Comparison of ENCODE assay signal across 17 cellular contexts in the genomic region with DNA sequence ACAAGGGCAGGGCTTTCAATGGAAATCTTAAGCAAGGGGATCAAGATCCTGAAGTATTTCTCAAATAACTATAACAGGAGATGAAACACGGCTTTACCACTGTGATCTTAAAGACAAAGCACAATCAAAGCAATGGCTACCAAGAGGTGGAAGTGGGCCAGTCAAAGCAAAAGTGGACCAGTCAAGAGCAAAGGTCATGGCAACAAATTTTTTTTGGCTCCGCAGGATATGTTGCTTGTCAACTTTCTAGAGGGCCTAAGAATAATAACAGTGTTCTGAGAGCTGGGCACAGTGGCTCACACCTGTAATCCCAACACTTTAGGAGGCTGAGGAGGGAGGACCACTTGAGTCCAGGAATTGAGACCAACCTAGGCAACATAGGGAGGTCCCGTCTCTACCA. TPM values are rescaled to one million over a fixed set of nuclear protein-coding genes. Genes with fewer than 3 reads are reported as not detected.
A peak's percentile ranks its signal among the peaks of the same experiment; 100 is the strongest.
DNase-seq lines count a peak whose midpoint lies in the region; ATAC-seq, FAIRE-seq and TF ChIP-seq lines count a peak whose summit lies in the region.
"Had no signal": no experiment of that assay in that cellular context is flagged by ENCODE, and none has a peak within 500 bp of the region (broad histone marks: within the 10 kb centered on the region; RNA-seq: fewer than 3 reads in every experiment).

No MANE protein-coding gene starts in this region.

- in situ Hi-C loops in GM12878 (cut with MboI) = no loop called here

- BruUV-seq in GM12878 (replicated peaks; lab: Mats Ljungman, UMichigan) (no TSS peak), endothelial cell of umbilical vein (replicated peaks; lab: Mats Ljungman, UMichigan) (no TSS peak)

- ATAC-seq in GM12878 (no peak), HG03378 (IDR thresholded peaks at IDR 0.05; ENCODE audit: unreplicated experiment) (no peak)
- ATAC-seq: GM23338, HCT116 had no signal

- H3K79me2 ChIP-seq in GM12878 (ENCODE audit: control insufficient read depth, insufficient read depth, low read length) (peaks cover 57% of the 10 kb centered on the region), endothelial cell of umbilical vein (ENCODE audit: control insufficient read depth, insufficient read depth, low read length) (peaks cover 11% of the 10 kb centered on the region)

- H3K9me3 ChIP-seq in GM12878 (replicated peaks; ENCODE audit: control insufficient read depth, insufficient read depth, low read length) (no peaks in the 10 kb centered on the region; the same call in 2 of the 3 replicates), endothelial cell of umbilical vein (replicated peaks; ENCODE audit: control insufficient read depth, insufficient read depth, low read length) (no peaks in the 10 kb centered on the region), liver (ENCODE audit: control insufficient read depth in 4 of 4, low read length in 3 of 4) (no peaks in the 10 kb centered on the region), SJCRH30 (replicated peaks) (no peaks in the 10 kb centered on the region)

- H3K9ac ChIP-seq in GM12878 (ENCODE audit: control insufficient read depth, insufficient read depth, low read length) (no peak overlapping the region), endothelial cell of umbilical vein (replicated peaks; ENCODE audit: extremely low read depth, insufficient read depth, low read length) (no peak overlapping the region), liver (ENCODE audit: low read depth in 1 of 2, low read length in 2 of 2) (no peak overlapping the region)

- H2AFZ ChIP-seq in GM12878 (ENCODE audit: control insufficient read depth, low read depth, low read length) (no peak overlapping the region), endothelial cell of umbilical vein (ENCODE audit: low read depth, low read length) (no peak overlapping the region)
- H2AFZ ChIP-seq: GM23338 had no signal

- TF ChIP-seq POLR2A in GM12878 (IDR thresholded peaks at IDR 0.05; ENCODE audit: low read depth, low read length) = no peak
- no peak for TF ChIP-seq POLR2A in endothelial cell of umbilical vein (IDR thresholded peaks at IDR 0.05; ENCODE audit: low read depth, low read length)

- intact Hi-C loops in GM12878 (cut with micrococcal nuclease; ENCODE audit: unreplicated experiment) (no loop called here), endothelial cell of umbilical vein (cut with micrococcal nuclease) (no loop called here)

- DNase-seq in GM12878 (ENCODE audit: low read depth, low spot score) = no peak
- no peak for DNase-seq in endothelial cell of umbilical vein (ENCODE audit: low read depth, low spot score)
- DNase-seq in SJCRH30 = no peak
- no peak for DNase-seq in EL
- DNase-seq: C1 segment of cervical spinal cord; Calu3; CD4-positive, alpha-beta memory T cell; COR-L47; DMS53; DMS79 treated with DMSO at 0.1 percent for 48 hours; H9 had no signal

- H3K27me3 ChIP-seq in GM12878 (replicated peaks in 1 of 2; ENCODE audit: control insufficient read depth in 2 of 2, insufficient read depth in 2 of 2, low read length in 1 of 2) (no peaks in the 10 kb centered on the region), endothelial cell of umbilical vein (ENCODE audit: control insufficient read depth in 2 of 2, insufficient read depth in 2 of 2, low read length in 2 of 2) (no peaks in the 10 kb centered on the region), liver (ENCODE audit: control insufficient read depth in 4 of 4, insufficient read depth in 4 of 4, low read length in 3 of 4) (no peaks in the 10 kb centered on the region), SJCRH30 (no peaks in the 10 kb centered on the region)

- no peaks in the 10 kb centered on the region for H4K20me1 ChIP-seq in GM12878 (ENCODE audit: control insufficient read depth, insufficient read depth)
- H4K20me1 ChIP-seq in endothelial cell of umbilical vein (replicated peaks; ENCODE audit: control insufficient read depth, extremely low read depth, insufficient read depth, low read length) = peaks cover 3% of the 10 kb centered on the region

- H3K36me3 ChIP-seq in GM12878 (ENCODE audit: control insufficient read depth in 2 of 2, insufficient read depth in 2 of 2, low read length in 1 of 2) = peaks cover 8 to 16% of the 10 kb centered on the region in 2 experiments
- peaks cover 0 to 2% of the 10 kb centered on the region in 2 experiments for H3K36me3 ChIP-seq in endothelial cell of umbilical vein (ENCODE audit: control insufficient read depth in 2 of 2, extremely low read depth in 1 of 2, insufficient read depth in 2 of 2, low read length in 2 of 2)
- H3K36me3 ChIP-seq in liver (ENCODE audit: control insufficient read depth in 4 of 4, insufficient read depth in 3 of 4, low read depth in 1 of 4, low read length in 3 of 4) = peaks cover 4 to 16% (median 8%) of the 10 kb centered on the region in 4 donors
- peaks cover 6% of the 10 kb centered on the region for H3K36me3 ChIP-seq in SJCRH30

- dilution Hi-C loops in endothelial cell of umbilical vein (cut with MboI; ENCODE audit: extremely low pct_ligation_motif_present, low sequenced_read_pairs) = no loop called here

- H3K27ac ChIP-seq in GM12878 (ENCODE audit: control insufficient read depth, insufficient read depth) = no peak overlapping the region
- no peak overlapping the region for H3K27ac ChIP-seq in endothelial cell of umbilical vein (ENCODE audit: insufficient read depth, low read depth, low read length)
- H3K27ac ChIP-seq in liver (ENCODE audit: low read depth in 1 of 2, low read length in 2 of 2) = no peak overlapping the region
- H3K27ac ChIP-seq in SJCRH30 = no peak overlapping the region

- 35% methylated on average over 3 of the region's 3 CpGs for WGBS in GM12878 (ENCODE audit: insufficient coverage, insufficient replicate concordance, low lambda C conversion rate, missing lambda C conversion rate)
- WGBS in liver = 75% methylated on average over 3 of the region's 3 CpGs

- H3K4me1 ChIP-seq in GM12878 (ENCODE audit: control insufficient read depth, insufficient read depth, low read length) (peaks cover 39% of the 10 kb centered on the region), endothelial cell of umbilical vein (ENCODE audit: control insufficient read depth, extremely low read depth, insufficient read depth, low read length) (peaks cover 5% of the 10 kb centered on the region), liver (ENCODE audit: control insufficient read depth in 4 of 4, insufficient read depth in 4 of 4, low read length in 3 of 4) (peaks cover 3 to 16% (median 12%) of the 10 kb centered on the region in 4 donors), SJCRH30 (peaks cover 25% of the 10 kb centered on the region)

- H3K4me2 ChIP-seq in GM12878 (ENCODE audit: control insufficient read depth, insufficient read depth) (no peak overlapping the region), endothelial cell of umbilical vein (ENCODE audit: insufficient read depth, low read length) (no peak overlapping the region)
- H3K4me2 ChIP-seq: GM23338 had no signal

- no peak for TF ChIP-seq EP300 in GM12878 (IDR thresholded peaks at IDR 0.05; ENCODE audit: borderline replicate concordance in 1 of 2, control insufficient read depth in 1 of 2, low read depth in 2 of 2, low read length in 2 of 2)

- POLR2A ChIA-PET in GM12878 (lab: Charles Lee) (interaction anchor here (0.6 to 11.0 kb wide), 7 partner anchors 8 to 1987 kb away, joined by 5 to 246 read pairs (median 12); no protein-coding TSS in a partner anchor), endothelial cell of umbilical vein (lab: Charles Lee) (no interaction called here)

- FAIRE-seq in GM12878 (lab: Jason Lieb, UNC) (no peak), endothelial cell of umbilical vein (lab: Jason Lieb, UNC) (peak; percentile 58)
- FAIRE-seq: G401.6, GM19239 had no signal

- TF ChIP-seq RAD21 in GM12878 (IDR thresholded peaks at IDR 0.05; ENCODE audit: insufficient read depth, low read depth, low read length) = no peak
- TF ChIP-seq RAD21 in liver (IDR thresholded peaks at IDR 0.05) = no peak

- RAD21 ChIA-PET in GM12878 (lab: Charles Lee; ENCODE audit: unreplicated experiment) = interaction anchor here (0.6 to 11.8 kb wide), 4 partner anchors 9 to 256 kb away, joined by 3 to 239 read pairs (median 3); no protein-coding TSS in a partner anchor

- SMC1A ChIA-PET in GM12878 (lab: Charles Lee; ENCODE audit: uncharacterized antibody, unreplicated experiment) = interaction anchor here (3.2 to 11.9 kb wide), 4 partner anchors 7 to 54 kb away, joined by 10 to 251 read pairs (median 143); a partner anchor contains a TSS

- H3K9me1 ChIP-seq in endothelial cell of umbilical vein (replicated peaks; ENCODE audit: control insufficient read depth, extremely low read depth, insufficient read depth, low read length) = no peaks in the 10 kb centered on the region

- H3K4me3 ChIP-seq in GM12878 (no peak overlapping the region), endothelial cell of umbilical vein (replicated peaks in 1 of 3; ENCODE audit: insufficient read depth in 1 of 3, low read depth in 1 of 3, low read length in 3 of 3) (no peak overlapping the region), liver (ENCODE audit: low read depth in 1 of 3, low read length in 3 of 3) (no peak overlapping the region), SJCRH30 (no peak overlapping the region)
- H3K4me3 ChIP-seq: GM23338 had no signal

- TF ChIP-seq CTCF in GM12878 (IDR thresholded peaks at IDR 0.05 in 2 of 3, conservative IDR thresholded peaks at IDR 0.05 in 1 of 3; ENCODE audit: control insufficient read depth in 2 of 3, extremely low read depth in 1 of 3, insufficient read depth in 1 of 3, low read depth in 3 of 3, low read length in 3 of 3) (no peak), endothelial cell of umbilical vein (IDR thresholded peaks at IDR 0.05; ENCODE audit: extremely low read depth in 1 of 2, insufficient read depth in 1 of 2, low read depth in 1 of 2, low read length in 2 of 2) (no peak), liver (IDR thresholded peaks at IDR 0.05; ENCODE audit: low read depth, low read length, missing input control) (no peak)

- CTCF ChIA-PET in GM12878 (lab: Yijun Ruan, JAX) (interaction anchor here (1.0 to 11.0 kb wide), 2 partner anchors 9 to 13 kb away, joined by 4 to 131 read pairs; no protein-coding TSS in a partner anchor), endothelial cell of umbilical vein (lab: Charles Lee) (interaction anchor here (1.8 kb wide), 1 partner anchor 15 kb away, joined by 4 read pairs; no protein-coding TSS in a partner anchor)

RNA-seq across cellular contexts. Expression of a gene that starts 54.1 kb away (rescaled TPM):
- total RNA-seq in GM12878 (2013; cell fraction: nucleolus; rRNA removed) = 62.6 and 68.7 TPM in 2 replicates
- total RNA-seq in GM12878 (2014; rRNA removed) = 45.5 and 47.0 TPM in 2 replicates
- 55.5 and 56.2 TPM in 2 replicates for total RNA-seq in GM12878 (2014; rRNA removed; fragmentation: Illumina TruSeq; extraction: Trizol)
- 83.9 and 85.0 TPM in 2 replicates for total RNA-seq in GM12878 (2021)
- 59.5 TPM for polyA plus RNA-seq in GM12878 (2011; ENCODE audit: low read depth)
- polyA plus RNA-seq in GM12878 (2011; rRNA removed) = 82.3 and 114 TPM in 2 replicates
- 72.5 and 86.5 TPM in 2 replicates for polyA plus RNA-seq in GM12878 (2011; cell fraction: cytosol; rRNA removed)
- 31.9 and 38.5 TPM in 2 replicates for polyA plus RNA-seq in GM12878 (2011; cell fraction: nucleus; rRNA removed)
- 76.8 and 76.9 TPM in 2 replicates for polyA plus RNA-seq in GM12878 (2012)
- polyA plus RNA-seq in GM12878 (2014; fragmentation: Illumina TruSeq; extraction: Trizol) = 69.6 and 79.9 TPM in 2 replicates
- 10 to 100 TPM; 21.0 to 27.2 TPM for polyA plus RNA-seq in GM12878 (2014; fragmentation: Nextera tagmentation; extraction: Ambion mirVana)
- 48.2 and 52.4 TPM in 2 replicates for polyA plus RNA-seq in GM12878 (2014; rRNA removed)
- 10 to 100 TPM; 30.2 to 34.1 TPM for polyA plus RNA-seq in GM12878 (2016; fragmentation: Nextera tagmentation; extraction: Ambion mirVana)
- 137 and 147 TPM in 2 replicates for polyA minus RNA-seq in GM12878 (2011; rRNA and poly(A)+ RNA removed)
- polyA minus RNA-seq in GM12878 (2011; cell fraction: cytosol; rRNA and poly(A)+ RNA removed) = 47.6 and 51.2 TPM in 2 replicates
- 22.5 and 34.1 TPM in 2 replicates for polyA minus RNA-seq in GM12878 (2011; cell fraction: nucleus; rRNA and poly(A)+ RNA removed)
- 47.0 and 48.9 TPM in 2 replicates for total RNA-seq in endothelial cell of umbilical vein
- 27.7 and 30.5 TPM in 2 replicates for polyA plus RNA-seq in endothelial cell of umbilical vein
- polyA plus RNA-seq in endothelial cell of umbilical vein (2011; cell fraction: cytosol; rRNA removed) = 31.7 and 35.6 TPM in 2 replicates
- polyA plus RNA-seq in endothelial cell of umbilical vein (2011; cell fraction: nucleus; rRNA removed) = 21.1 and 24.0 TPM in 2 replicates
- 33.9 and 43.8 TPM in 2 replicates for polyA plus RNA-seq in endothelial cell of umbilical vein (2012)
- polyA minus RNA-seq in endothelial cell of umbilical vein = 63.7 and 70.8 TPM in 2 replicates
- 56.3 TPM for polyA minus RNA-seq in endothelial cell of umbilical vein (2011; cell fraction: cytosol; rRNA and poly(A)+ RNA removed)
- 15.7 and 20.4 TPM in 2 replicates for polyA minus RNA-seq in endothelial cell of umbilical vein (2011; cell fraction: nucleus; rRNA and poly(A)+ RNA removed)
- 10 to 100 TPM; 37.7 to 77.3 TPM for total RNA-seq in liver
- polyA plus RNA-seq in liver = 10 to 100 TPM; 20.3 to 54.7 TPM
- total RNA-seq in SJCRH30 (2014; rRNA removed; shearing (Covaris generic)) = 41.4 and 43.3 TPM in 2 replicates
